Comparison of ENCODE assay signal across 9 cellular contexts in the genomic region with DNA sequence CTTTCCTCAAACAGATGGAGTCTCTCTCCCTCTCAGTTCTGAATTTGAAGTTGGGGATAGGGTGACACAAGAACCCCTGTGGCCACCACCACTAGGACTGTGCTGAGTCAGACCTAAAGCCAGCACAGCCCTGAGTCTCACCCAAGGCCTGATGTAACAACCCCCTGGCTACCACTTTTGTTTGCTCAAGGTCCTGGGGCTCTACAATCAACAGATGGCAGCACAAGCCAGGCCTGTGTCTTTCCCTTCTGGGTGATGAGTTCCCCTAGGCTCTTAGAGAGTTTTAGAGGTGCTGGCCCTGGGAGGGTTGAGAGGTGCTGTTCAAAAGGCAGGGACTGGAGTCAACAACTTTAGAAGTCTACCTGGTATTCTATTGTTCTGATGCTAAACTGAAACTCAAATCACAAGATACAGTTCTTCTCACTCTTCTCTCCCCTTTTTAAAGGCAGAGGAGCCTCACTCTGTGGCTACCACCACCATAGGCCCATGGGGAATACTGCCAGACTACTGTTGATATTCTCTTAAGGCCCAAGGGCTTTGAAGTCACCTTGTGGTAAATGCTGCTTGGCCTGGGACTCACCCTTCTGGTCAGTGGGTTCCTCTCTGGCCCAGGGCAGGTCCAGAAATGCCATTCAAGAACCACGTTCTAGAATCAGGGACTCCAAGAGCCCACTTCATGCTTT. TPM values are rescaled to one million over a fixed set of nuclear protein-coding genes. Genes with fewer than 3 reads are reported as not detected.
DNase-seq lines count a peak whose midpoint lies in the region; ATAC-seq, FAIRE-seq and TF ChIP-seq lines count a peak whose summit lies in the region.
"Had no signal": no experiment of that assay in that cellular context is flagged by ENCODE, and none has a peak within 500 bp of the region (broad histone marks: within the 10 kb centered on the region; RNA-seq: fewer than 3 reads in every experiment).

No MANE protein-coding gene starts in this region.

- intact Hi-C loops in body of pancreas (cut with DNase I), result no loop called here

- H3K4me3 ChIP-seq in GM12875 (ENCODE audit: low read depth, low read length) (no peak overlapping the region), bronchial epithelial cell (ENCODE audit: low read depth, low read length) (no peak overlapping the region), body of pancreas (no peak overlapping the region)

- DNase-seq in bronchial epithelial cell (ENCODE audit: low read depth) (peak; percentile 79), NCI-H2196 (lab: John Stamatoyannopoulos, UW; ENCODE audit: unreplicated experiment) (no peak), hypothalamus (lab: John Stamatoyannopoulos, UW) (no peak), body of pancreas (no peak)
- DNase-seq in activated CD8-positive, alpha-beta memory T cell treated with anti-CD3 and anti-CD28 coated beads for 24 hours, result no peak

- WGBS in body of pancreas, 2 donors, result 25 to 53% methylated on average over 1 of the region's 1 CpG

- H3K4me1 ChIP-seq in body of pancreas, result no peaks in the 10 kb centered on the region

- no peak for TF ChIP-seq POLR2A in body of pancreas (IDR thresholded peaks at IDR 0.05)

- ATAC-seq in GM21390 (IDR thresholded peaks at IDR 0.05; ENCODE audit: unreplicated experiment), result peak; percentile 68
- ATAC-seq in HG03457 (IDR thresholded peaks at IDR 0.05; ENCODE audit: unreplicated experiment), result peak; percentile 78
- ATAC-seq in body of pancreas, result no peak

- TF ChIP-seq CTCF in GM12875 (IDR thresholded peaks at IDR 0.05; ENCODE audit: borderline replicate concordance, insufficient read depth, low read depth, low read length) (peak; percentile 40; the same call in 1 of the 2 replicates), bronchial epithelial cell (IDR thresholded peaks at IDR 0.05; ENCODE audit: insufficient read depth, low read length, severe bottlenecking) (peak; percentile 61), body of pancreas (IDR thresholded peaks at IDR 0.05) (no peak)

- no peak overlapping the region for H3K27ac ChIP-seq in body of pancreas

- no peaks in the 10 kb centered on the region for H3K27me3 ChIP-seq in bronchial epithelial cell (ENCODE audit: control insufficient read depth, insufficient read depth, low read length)
- no peaks in the 10 kb centered on the region for H3K27me3 ChIP-seq in body of pancreas

- H3K9me3 ChIP-seq in body of pancreas, result peaks cover 0 to 3% (median 0%) of the 10 kb centered on the region in 3 donors

- FAIRE-seq in bronchial epithelial cell (lab: Jason Lieb, UNC), result no peak

- no peaks in the 10 kb centered on the region for H3K36me3 ChIP-seq in bronchial epithelial cell (ENCODE audit: control insufficient read depth, insufficient read depth, low read length)
- H3K36me3 ChIP-seq in body of pancreas (replicated peaks in 1 of 2; ENCODE audit: insufficient read depth in 1 of 2, low read depth in 2 of 2), result no peaks in the 10 kb centered on the region

RNA-seq across cellular contexts. Expression of a gene that starts 6.5 kb away (rescaled TPM):
- total RNA-seq in bronchial epithelial cell, result not detected in 2 replicates
- total RNA-seq in body of pancreas, result not detected
- total RNA-seq: kidney epithelial cell had no signal

RNA-seq across cellular contexts. Expression of a gene that starts 30.3 kb away (rescaled TPM):
- total RNA-seq in bronchial epithelial cell (not detected in 2 replicates), body of pancreas (not detected)
- total RNA-seq: kidney epithelial cell had no signal

Comparison
In these comparisons a context has a peak if more than half of its experiments do, and no peak if none do; other contexts are left out.
1. CTCF ChIP-seq: peak in GM12875 (single experiment) and bronchial epithelial cell (single experiment); none in body of pancreas (0 of 7).